Comparison of ENCODE assay signal across 11 cellular contexts in the genomic region with DNA sequence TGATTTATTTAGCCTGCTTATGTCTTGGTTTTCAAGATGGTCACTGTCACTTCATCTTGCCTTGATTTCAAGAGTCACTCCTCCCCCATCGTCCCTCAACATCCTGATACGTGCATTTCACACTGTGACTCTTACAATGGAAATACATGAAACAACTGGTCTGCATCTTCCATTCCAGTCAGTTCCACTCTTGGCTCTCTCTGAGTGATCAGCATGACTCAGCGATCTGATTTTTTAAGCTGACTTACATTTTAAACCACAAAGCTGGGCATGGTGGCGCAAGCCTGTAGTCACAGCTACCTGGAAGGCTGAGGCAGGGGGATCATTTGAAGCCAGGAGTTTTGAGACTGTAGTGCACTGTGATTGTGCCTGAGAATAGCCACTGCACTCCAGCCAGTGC.
DNase-seq lines count a peak whose midpoint lies in the region; ATAC-seq, FAIRE-seq and TF ChIP-seq lines count a peak whose summit lies in the region.
"Had no signal": no experiment of that assay in that cellular context is flagged by ENCODE, and none has a peak within 500 bp of the region (broad histone marks: within the 10 kb centered on the region; RNA-seq: fewer than 3 reads in every experiment).

No MANE protein-coding gene starts in this region.

- no peak overlapping the region for H2BK20ac ChIP-seq in H1 (ENCODE audit: low read length)

- H2AK5ac ChIP-seq in H1 (ENCODE audit: low read depth, low read length), result no peak overlapping the region

- no peak overlapping the region for H3K4ac ChIP-seq in H1 (replicated peaks; ENCODE audit: insufficient read length, low read depth, low read length)

- H4K20me1 ChIP-seq in H1 (replicated peaks in 1 of 2; ENCODE audit: control insufficient read depth in 1 of 2, insufficient read depth in 2 of 2, low read length in 2 of 2), result no peaks in the 10 kb centered on the region

- H3K4me1 ChIP-seq in H1 (replicated peaks in 1 of 4; ENCODE audit: control insufficient read depth in 3 of 4, insufficient read depth in 4 of 4, low read length in 3 of 4), result no peaks in the 10 kb centered on the region; a peak in 3 of 7 replicates

- TF ChIP-seq CTCF in GM12865 (IDR thresholded peaks at IDR 0.05; ENCODE audit: insufficient read depth, low read depth, low read length, missing control alignments) (no peak), H1 (IDR thresholded peaks at IDR 0.05; ENCODE audit: control extremely low read depth in 1 of 3, insufficient read depth in 1 of 3, low read depth in 1 of 3, low read length in 3 of 3) (no peak)

- H3K4me3 ChIP-seq in GM12865 (ENCODE audit: low read depth, low read length), result no peak overlapping the region
- no peak overlapping the region for H3K4me3 ChIP-seq in H1 (ENCODE audit: extremely low read depth in 1 of 4, insufficient read depth in 2 of 4, low read depth in 3 of 4, low read length in 4 of 4)
- H3K4me3 ChIP-seq: vagina had no signal

- POLR2A ChIA-PET in H1 (lab: Charles Lee; ENCODE audit: partially characterized antibody), result no interaction called here

- H3K14ac ChIP-seq in H1 (ENCODE audit: insufficient read length), result no peak overlapping the region

- WGBS in H1 (ENCODE audit: extremely low coverage in 1 of 2, insufficient coverage in 1 of 2, insufficient read length in 1 of 2, insufficient replicate concordance in 2 of 2, low coverage in 1 of 2, low lambda C conversion rate in 2 of 2, missing lambda C conversion rate in 1 of 2), 2 experiments, result 91% methylated on average over 4 of the region's 4 CpGs; no CpG with 5 or more reads in 1 of the 2 experiments

- H3K27ac ChIP-seq in H1 (ENCODE audit: low read depth, low read length), result no peak overlapping the region
- H3K27ac ChIP-seq: vagina had no signal

- no peak overlapping the region for H3K23ac ChIP-seq in H1 (ENCODE audit: insufficient read length)

- H3K79me2 ChIP-seq in H1 (ENCODE audit: control insufficient read depth in 1 of 2, insufficient read depth in 2 of 2, low read length in 2 of 2), result no peaks in the 10 kb centered on the region

- H3K9ac ChIP-seq in H1 (replicated peaks in 1 of 4; ENCODE audit: extremely low read depth in 1 of 4, low read depth in 3 of 4, low read length in 3 of 4), result no peak overlapping the region

- TF ChIP-seq EP300 in H1 (IDR thresholded peaks at IDR 0.05; ENCODE audit: borderline replicate concordance in 1 of 2, low read depth in 2 of 2, low read length in 2 of 2), result no peak

- no peak for TF ChIP-seq RAD21 in H1 (IDR thresholded peaks at IDR 0.05 in 1 of 2, conservative IDR thresholded peaks at IDR 0.05 in 1 of 2; ENCODE audit: low read depth in 2 of 2, low read length in 2 of 2)

- ATAC-seq in HG03521 (IDR thresholded peaks at IDR 0.05; ENCODE audit: unreplicated experiment), result no peak

- no peak overlapping the region for H2BK5ac ChIP-seq in H1 (ENCODE audit: low read depth, low read length)

- H4K91ac ChIP-seq in H1 (replicated peaks; ENCODE audit: insufficient read length, low read length), result no peak overlapping the region

- no peak overlapping the region for H2BK120ac ChIP-seq in H1 (replicated peaks; ENCODE audit: low read depth, low read length)

- H4K5ac ChIP-seq in H1 (ENCODE audit: insufficient read length, low read depth, low read length), result no peak overlapping the region

- H3K36me3 ChIP-seq in H1 (ENCODE audit: control insufficient read depth in 2 of 4, insufficient read depth in 4 of 4, low read length in 3 of 4), result no peaks in the 10 kb centered on the region
- H3K36me3 ChIP-seq: vagina had no signal

- TF ChIP-seq POLR2A in H1 (IDR thresholded peaks at IDR 0.05; ENCODE audit: control extremely low read depth in 1 of 2, low read depth in 2 of 2, low read length in 2 of 2), result no peak

- H2AFZ ChIP-seq in H1 (ENCODE audit: low read length), result no peak overlapping the region

- H3K18ac ChIP-seq in H1 (ENCODE audit: extremely low read depth, low read length), result no peak overlapping the region

- no peak overlapping the region for H3K4me2 ChIP-seq in H1 (ENCODE audit: insufficient read depth in 1 of 2, low read depth in 2 of 2, low read length in 2 of 2)

- no peak overlapping the region for H4K8ac ChIP-seq in H1 (ENCODE audit: extremely low read depth, insufficient read depth, low read length)

- CTCF ChIA-PET in H1 (lab: Charles Lee; ENCODE audit: partially characterized antibody), result interaction anchor here (0.6 to 0.8 kb wide), 3 partner anchors 12 to 201 kb away, joined by 3 to 4 read pairs (median 3); no protein-coding TSS in a partner anchor

- no peak overlapping the region for H2BK15ac ChIP-seq in H1 (ENCODE audit: low read length)

- no peaks in the 10 kb centered on the region for H3K23me2 ChIP-seq in H1 (ENCODE audit: low read depth, low read length)

- no peaks in the 10 kb centered on the region for H3K27me3 ChIP-seq in H1 (replicated peaks in 1 of 4; ENCODE audit: control insufficient read depth in 3 of 4, extremely low read depth in 1 of 4, insufficient read depth in 3 of 4, low read length in 3 of 4)
- H3K27me3 ChIP-seq: vagina had no signal

- no peak overlapping the region for H3K56ac ChIP-seq in H1 (replicated peaks; ENCODE audit: insufficient read length, low read depth, low read length)

- H2BK12ac ChIP-seq in H1 (ENCODE audit: low read depth, low read length), result peak overlapping the region; percentile 39

- H3K9me3 ChIP-seq in H1 (ENCODE audit: insufficient read depth in 2 of 2, low read depth in 1 of 2, low read length in 1 of 2), result no peaks in the 10 kb centered on the region
- H3K9me3 ChIP-seq: vagina had no signal

- DNase-seq in GM12865 (ENCODE audit: low read depth) (peak; percentile 9), NCI-H460 (ENCODE audit: extremely low read depth, low read depth) (peak; percentile 82), H1 (ENCODE audit: low read depth in 1 of 2, low spot score in 2 of 2) (no peak), non-pigmented ciliary epithelial cell (ENCODE audit: low read depth) (peak; percentile 87), superior temporal gyrus (ENCODE audit: extremely low spot score) (no peak), NCI-H1048 (lab: John Stamatoyannopoulos, UW) (no peak)
- DNase-seq: activated T-cell treated with anti-CD3 and anti-CD28 coated beads, Interleukin-2, amount 50 U/mL, for 1 hour; H9 had no signal

- no peak for FAIRE-seq in H1 (lab: Jason Lieb, UNC)
- FAIRE-seq: GM12892 had no signal

- H3K79me1 ChIP-seq in H1 (ENCODE audit: low read depth, low read length), result no peaks in the 10 kb centered on the region

TF ChIP-seq in H1, 55 proteins besides CTCF, POLR2A, EP300 and RAD21:
- TF ChIP-seq, protein P1, sequence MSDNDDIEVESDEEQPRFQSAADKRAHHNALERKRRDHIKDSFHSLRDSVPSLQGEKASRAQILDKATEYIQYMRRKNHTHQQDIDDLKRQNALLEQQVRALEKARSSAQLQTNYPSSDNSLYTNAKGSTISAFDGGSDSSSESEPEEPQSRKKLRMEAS (IDR thresholded peaks at IDR 0.05), result no peak
- TF ChIP-seq BCL11A (IDR thresholded peaks at IDR 0.05; ENCODE audit: low read depth in 2 of 2, low read length in 2 of 2) (no peak), BACH1 (IDR thresholded peaks at IDR 0.05; ENCODE audit: low read length) (peak; percentile 87), HDAC6 (IDR thresholded peaks at IDR 0.05; ENCODE audit: low read depth, low read length) (no peak)

Comparison
In these comparisons a context has a peak if more than half of its experiments do, and no peak if none do; other contexts are left out.
1. DNase-seq: peak in GM12865 (single experiment), NCI-H460 (single experiment) and non-pigmented ciliary epithelial cell (single experiment); none in H1 (0 of 2), superior temporal gyrus (single experiment) and NCI-H1048 (single experiment).